ENCODE assay signal across 1 cellular context in the genomic region with DNA sequence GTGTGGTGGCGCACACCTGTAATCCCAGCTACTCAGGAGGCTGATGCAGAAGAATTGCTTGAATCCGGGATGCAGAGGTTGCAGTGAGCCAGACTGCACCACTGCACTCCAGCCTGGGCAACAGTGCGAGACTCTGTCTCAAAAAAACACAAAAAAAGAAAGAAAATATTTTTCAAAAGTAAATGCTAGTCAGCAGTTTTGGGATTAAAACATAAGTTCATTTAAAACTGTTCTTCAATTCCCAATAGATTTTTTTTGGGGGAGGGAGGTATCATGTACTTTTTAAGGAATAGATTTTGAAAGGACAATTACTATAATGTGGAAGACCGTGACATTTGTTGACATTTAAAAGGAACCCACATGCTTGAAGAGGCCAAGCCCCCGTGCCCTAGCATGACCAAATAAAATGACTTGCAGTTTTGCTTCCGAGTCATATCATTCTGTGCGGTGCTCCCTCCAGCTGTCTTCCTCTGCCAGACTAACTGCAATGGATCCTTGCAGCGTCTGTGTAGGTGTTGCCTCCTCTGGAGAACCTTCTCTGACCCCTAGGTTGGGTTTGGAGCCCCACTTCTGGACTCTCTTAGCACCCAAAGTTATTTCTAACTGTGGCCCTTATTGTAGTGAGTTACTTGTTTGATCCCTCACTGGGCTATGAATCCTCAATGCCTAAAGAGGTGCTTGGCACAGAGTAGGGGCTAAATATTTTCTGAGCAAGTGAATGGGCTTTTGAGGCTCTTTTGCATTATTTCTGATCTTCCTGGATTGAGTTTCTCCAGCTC.
TF ChIP-seq lines count a peak whose summit lies in the region.

No MANE protein-coding gene starts in this region.

TF ChIP-seq in IMR-90, 13 proteins besides CTCF, POLR2A, EP300 and RAD21:
- peak; percentile 63 for TF ChIP-seq NFE2L2 (IDR thresholded peaks at IDR 0.05; ENCODE audit: low read depth, low read length)
- no peak for TF ChIP-seq SMC3 (IDR thresholded peaks at IDR 0.05; ENCODE audit: low read depth, low read length)
- peak; percentile 40; the same call in 1 of the 2 replicates for TF ChIP-seq MAFK (IDR thresholded peaks at IDR 0.05; ENCODE audit: low read depth, low read length)
- TF ChIP-seq RFX5 (IDR thresholded peaks at IDR 0.05; ENCODE audit: low read depth, low read length): no peak
